Comparison of ENCODE assay signal across 8 cellular contexts in the genomic region with DNA sequence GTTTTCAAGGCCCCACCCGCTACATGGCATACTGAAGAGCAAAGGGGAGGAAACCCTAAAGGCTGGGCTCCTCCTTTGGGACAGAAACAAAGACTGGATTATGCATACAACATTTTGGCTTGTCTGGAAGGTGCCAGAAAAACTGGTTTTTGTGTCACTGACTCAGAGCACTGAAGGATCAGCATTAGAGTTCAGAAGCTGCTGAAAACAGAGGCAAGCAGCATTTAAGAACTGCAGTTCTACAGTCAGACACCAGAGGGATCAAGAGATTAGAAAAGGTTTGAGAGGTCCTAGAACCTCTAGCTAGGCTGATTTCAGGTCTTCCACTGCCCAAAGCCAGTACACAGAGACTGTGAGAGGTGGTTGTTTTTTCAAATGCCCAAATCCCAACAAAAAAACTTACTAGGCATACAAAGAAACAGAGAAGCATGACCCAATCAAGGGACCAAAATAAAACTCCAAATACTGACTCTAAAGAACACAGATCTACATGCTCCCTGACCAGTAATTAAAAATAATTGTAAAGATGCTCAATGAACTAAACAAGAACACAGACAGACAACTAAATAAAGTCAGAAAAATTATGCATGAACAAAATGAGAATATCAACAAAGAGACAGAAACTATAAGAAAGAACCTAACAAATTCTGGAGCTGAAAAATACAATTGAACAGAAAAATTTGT.
DNase-seq lines count a peak whose midpoint lies in the region; ATAC-seq and TF ChIP-seq lines count a peak whose summit lies in the region.

No MANE protein-coding gene starts in this region.

- no peak overlapping the region for H2BK20ac ChIP-seq in IMR-90 (ENCODE audit: low read depth, low read length)

- no peak overlapping the region for H2BK120ac ChIP-seq in IMR-90 (ENCODE audit: low read depth, low read length)

- H3K9me3 ChIP-seq in IMR-90 (ENCODE audit: control insufficient read depth, insufficient read depth, low read length) (no peaks in the 10 kb centered on the region), Peyer's patch (no peaks in the 10 kb centered on the region)

- H3K36me3 ChIP-seq in IMR-90 (ENCODE audit: control insufficient read depth, insufficient read depth, low read length) (peaks cover 33% of the 10 kb centered on the region), Peyer's patch (peaks cover 0 to 20% (median 0%) of the 10 kb centered on the region in 3 donors)

- dilution Hi-C loops in IMR-90 (cut with HindIII; ENCODE audit: low sequenced_read_pairs, unreplicated experiment) = no loop called here

- no peak overlapping the region for H3K4me2 ChIP-seq in IMR-90 (ENCODE audit: low read depth, low read length)

- H4K5ac ChIP-seq in IMR-90 (ENCODE audit: low read depth, low read length) = no peak overlapping the region

- H4K20me1 ChIP-seq in IMR-90 (ENCODE audit: insufficient read depth, low read length) = peaks cover 14% of the 10 kb centered on the region

- no peak overlapping the region for H2BK5ac ChIP-seq in IMR-90 (ENCODE audit: low read depth, low read length, poor library complexity, severe bottlenecking)

- DNase-seq in GF-D8 (lab: John Stamatoyannopoulos, UW) (peak; percentile 38), IMR-90 (peak; percentile 77), Peyer's patch (no peak), osteocyte (ENCODE audit: extremely low spot score, unreplicated experiment) (no peak)

- H2AFZ ChIP-seq in IMR-90 (replicated peaks; ENCODE audit: low read length, poor library complexity) = no peak overlapping the region

- ATAC-seq in IMR-90 (ENCODE audit: low read depth) (peak; percentile 94), esophagus mucosa (peak; percentile 99), HG03571 (IDR thresholded peaks at IDR 0.05; ENCODE audit: unreplicated experiment) (no peak), HG02981 (IDR thresholded peaks at IDR 0.05; ENCODE audit: unreplicated experiment) (no peak), HG03196 (IDR thresholded peaks at IDR 0.05; ENCODE audit: unreplicated experiment) (no peak)

- 0 out of 2 replicates have a peak, but pooled peaks cover 2% of the 10 kb centered on the region for H3K9me1 ChIP-seq in IMR-90 (ENCODE audit: insufficient read depth, low read length)

- no peak overlapping the region; the same call in 2 of the 3 replicates for H2BK15ac ChIP-seq in IMR-90 (ENCODE audit: low read depth, low read length)

- H3K4me1 ChIP-seq in IMR-90 (ENCODE audit: control insufficient read depth, insufficient read depth, low read length) = no peaks in the 10 kb centered on the region
- H3K4me1 ChIP-seq in Peyer's patch = no peaks in the 10 kb centered on the region

- H3K27ac ChIP-seq in IMR-90 (ENCODE audit: insufficient read depth, low read length) (no peak overlapping the region), Peyer's patch (no peak overlapping the region)

- peak overlapping the region; percentile 60; the same call in 1 of the 2 replicates for H3K4ac ChIP-seq in IMR-90 (ENCODE audit: low read depth, low read length)

- H3K14ac ChIP-seq in IMR-90 (replicated peaks; ENCODE audit: low read depth, low read length) = no peak overlapping the region

- no peak overlapping the region for H4K91ac ChIP-seq in IMR-90 (ENCODE audit: insufficient read depth, low read depth, low read length)

- no peak overlapping the region for H4K8ac ChIP-seq in IMR-90 (ENCODE audit: low read depth in 2 of 2, low read length in 2 of 2)

- TF ChIP-seq CTCF in IMR-90 (conservative IDR thresholded peaks at IDR 0.05; ENCODE audit: low read depth, low read length) = peak; percentile 65
- peak in 5 of 6 experiments; percentile 11 to 80 (median 75) for TF ChIP-seq CTCF in Peyer's patch (IDR thresholded peaks at IDR 0.05)
- peak; percentile 79 for TF ChIP-seq CTCF in osteocyte (IDR thresholded peaks at IDR 0.05)

- H2AK9ac ChIP-seq in IMR-90 (replicated peaks; ENCODE audit: low read depth, low read length, poor library complexity) = peak overlapping the region; percentile 67

- no CpG with 5 or more reads among the region's 1 CpG for WGBS in IMR-90 (ENCODE audit: extremely low coverage in 2 of 2, insufficient read length in 1 of 2), 2 experiments

- intact Hi-C loops in IMR-90 (cut with micrococcal nuclease) = loop anchor here (1.0 to 5.0 kb wide), 4 partner anchors 55 to 250 kb away; no protein-coding TSS in a partner anchor

- H2AK5ac ChIP-seq in IMR-90 (ENCODE audit: low read depth, low read length) = no peak overlapping the region

- H3K36me3 Mint-ChIP-seq in osteocyte (ENCODE audit: unreplicated experiment) = peaks cover 70% of the 10 kb centered on the region

- H3K4me3 Mint-ChIP-seq in osteocyte (ENCODE audit: unreplicated experiment) = no peak overlapping the region

- peaks cover 5% of the 10 kb centered on the region for H3K4me1 Mint-ChIP-seq in osteocyte (ENCODE audit: unreplicated experiment)

- H3K9ac ChIP-seq in IMR-90 (ENCODE audit: low read depth, low read length) = no peak overlapping the region

- H3K27me3 ChIP-seq in IMR-90 (ENCODE audit: control insufficient read depth, insufficient read depth, low read length) = no peaks in the 10 kb centered on the region
- no peaks in the 10 kb centered on the region for H3K27me3 ChIP-seq in Peyer's patch

- in situ Hi-C loops in IMR-90 (cut with MboI; ENCODE audit: low sequenced_read_pairs) = no loop called here

- no peak overlapping the region for H3K23ac ChIP-seq in IMR-90 (ENCODE audit: low read depth, low read length)

- H3K18ac ChIP-seq in IMR-90 (ENCODE audit: low read depth, low read length) = no peak overlapping the region

- H3K9me3 Mint-ChIP-seq in osteocyte (ENCODE audit: unreplicated experiment) = peaks cover 9% of the 10 kb centered on the region

- H3K27ac Mint-ChIP-seq in osteocyte (ENCODE audit: unreplicated experiment) = no peak overlapping the region

- no peak overlapping the region for H3K56ac ChIP-seq in IMR-90 (ENCODE audit: extremely low read depth, insufficient read depth, low read length)

- no TSS peak for BruUV-seq in IMR-90 (replicated peaks; lab: Mats Ljungman, UMichigan)

- H3K4me3 ChIP-seq in IMR-90 (ENCODE audit: insufficient read depth, low read depth, low read length) (no peak overlapping the region), Peyer's patch (no peak overlapping the region)

- CTCF ChIA-PET in IMR-90 (lab: Yijun Ruan, JAX) = interaction anchor here (0.6 to 2.1 kb wide), 11 partner anchors 11 to 230 kb away, joined by 3 to 14 read pairs (median 5); no protein-coding TSS in a partner anchor

- TF ChIP-seq POLR2A in IMR-90 (IDR thresholded peaks at IDR 0.05; ENCODE audit: low read depth, low read length) = no peak
- TF ChIP-seq POLR2A in Peyer's patch (IDR thresholded peaks at IDR 0.05) = no peak

- POLR2A ChIA-PET in IMR-90 (lab: Charles Lee; ENCODE audit: unreplicated experiment) = interaction anchor here (0.6 kb wide), 1 partner anchor 143 kb away, joined by 3 read pairs; no protein-coding TSS in a partner anchor

- peaks cover 43 to 55% of the 10 kb centered on the region in 2 experiments for H3K79me1 ChIP-seq in IMR-90 (ENCODE audit: low read depth in 1 of 2, low read length in 2 of 2)

- no peaks in the 10 kb centered on the region for H3K27me3 Mint-ChIP-seq in osteocyte (ENCODE audit: unreplicated experiment)

- TF ChIP-seq RAD21 in IMR-90 (IDR thresholded peaks at IDR 0.05; ENCODE audit: low read length) = peak; percentile 78

TF ChIP-seq in IMR-90, 13 proteins besides CTCF, POLR2A, EP300 and RAD21:
- TF ChIP-seq MAFK (IDR thresholded peaks at IDR 0.05; ENCODE audit: low read depth, low read length) (no peak), SMC3 (IDR thresholded peaks at IDR 0.05; ENCODE audit: low read depth, low read length) (peak; percentile 80)

Comparison
In these comparisons a context has a peak if more than half of its experiments do, and no peak if none do; other contexts are left out.
1. DNase-seq: peak in GF-D8 (single experiment) and IMR-90 (single experiment); none in Peyer's patch (0 of 3) and osteocyte (single experiment).
2. ATAC-seq: peak in IMR-90 (single experiment) and esophagus mucosa (single experiment); none in HG03571 (single experiment), HG02981 (single experiment) and HG03196 (single experiment).
3. Peak in every context shown above with its lines, with median percentiles within 50 percentile points of each other: CTCF ChIP-seq.